In genomic region chr12:103955811-103956514, GRCh38 we compare ENCODE assay signal across 8 cellular contexts. TPM values are rescaled to one million over a fixed set of nuclear protein-coding genes. Genes with fewer than 3 reads are reported as not detected.
A peak's percentile ranks its signal among the peaks of the same experiment; 100 is the strongest.
DNase-seq lines count a peak whose midpoint lies in the region; ATAC-seq and TF ChIP-seq lines count a peak whose summit lies in the region.

No MANE protein-coding gene starts in this region.

- TF ChIP-seq POLR2A in upper lobe of left lung (IDR thresholded peaks at IDR 0.05) = no peak

- POLR2A ChIA-PET in AG04449 (lab: Yijun Ruan, JAX) = interaction anchor here (0.6 to 2.8 kb wide), 6 partner anchors 10 to 94 kb away, joined by 3 to 44 read pairs (median 4); partner anchors contain the start of genes GLT8D2, HSP90B1 and TDG

- peaks cover 6% of the 10 kb centered on the region for H3K27me3 Mint-ChIP-seq in brain

- H3K4me3 ChIP-seq in AG04449 (ENCODE audit: low read depth, low read length) (peak overlapping the region; percentile 87), HUES48 (ENCODE audit: low read depth, low read length) (peak overlapping the region; percentile 85), liver (ENCODE audit: low read depth in 1 of 3, low read length in 3 of 3) (peak overlapping the region; percentile 69 to 92 (median 76)), upper lobe of left lung (peak overlapping the region; percentile 76 to 96 (median 86))

- ATAC-seq in upper lobe of left lung (ENCODE audit: low FRiP score in 2 of 2) = peak in 1 of 2 donors; percentile 1
- ATAC-seq in HG02623 (IDR thresholded peaks at IDR 0.05; ENCODE audit: unreplicated experiment) = no peak
- no peak for ATAC-seq in HG02840 (IDR thresholded peaks at IDR 0.05; ENCODE audit: low FRiP score, unreplicated experiment)

- H3K36me3 ChIP-seq in HUES48 (ENCODE audit: control insufficient read depth, insufficient read depth, low read length) (peaks cover 40% of the 10 kb centered on the region), liver (ENCODE audit: control insufficient read depth in 4 of 4, insufficient read depth in 3 of 4, low read depth in 1 of 4, low read length in 3 of 4) (peaks cover 0 to 29% (median 24%) of the 10 kb centered on the region in 4 donors), upper lobe of left lung (peaks cover 3 to 37% (median 17%) of the 10 kb centered on the region in 4 donors)

- WGBS in liver = 40% methylated on average over 7 of the region's 7 CpGs
- WGBS in upper lobe of left lung, 2 donors = 28 to 31% methylated on average over 7 of the region's 7 CpGs

- peak overlapping the region; percentile 94 to 99 (median 98) for H3K27ac Mint-ChIP-seq in brain

- H3K27me3 ChIP-seq in HUES48 (ENCODE audit: control insufficient read depth, insufficient read depth, low read length) (no peaks in the 10 kb centered on the region), liver (ENCODE audit: control insufficient read depth in 4 of 4, insufficient read depth in 4 of 4, low read length in 3 of 4) (no peaks in the 10 kb centered on the region), upper lobe of left lung (no peaks in the 10 kb centered on the region)

- peaks cover 50% of the 10 kb centered on the region for H3K4me1 Mint-ChIP-seq in brain

- peaks cover 0 to 8% (median 0%) of the 10 kb centered on the region in 5 experiments for H3K9me3 Mint-ChIP-seq in brain

- TF ChIP-seq CTCF in AG04449 (IDR thresholded peaks at IDR 0.05; ENCODE audit: insufficient read depth, low read length, missing control alignments) (no peak), brain (conservative IDR thresholded peaks at IDR 0.05) (no peak), liver (IDR thresholded peaks at IDR 0.05; ENCODE audit: low read depth, low read length, missing input control) (no peak), upper lobe of left lung (IDR thresholded peaks at IDR 0.05) (no peak)

- H3K4me1 ChIP-seq in HUES48 (ENCODE audit: control insufficient read depth, insufficient read depth, low read length) = peaks cover 6% of the 10 kb centered on the region; the same call in 1 of the 2 replicates
- H3K4me1 ChIP-seq in liver (ENCODE audit: control insufficient read depth in 4 of 4, insufficient read depth in 4 of 4, low read length in 3 of 4) = peaks cover 5 to 16% (median 15%) of the 10 kb centered on the region in 4 donors
- peaks cover 16 to 25% (median 19%) of the 10 kb centered on the region in 4 donors for H3K4me1 ChIP-seq in upper lobe of left lung

- H3K27ac ChIP-seq in HUES48 (ENCODE audit: low read depth, low read length) (peak overlapping the region; percentile 99), liver (ENCODE audit: low read depth in 1 of 2, low read length in 2 of 2) (no peak overlapping the region), upper lobe of left lung (peak overlapping the region; percentile 86 to 89 (median 88))

- no peak for TF ChIP-seq RAD21 in liver (IDR thresholded peaks at IDR 0.05)

- peak overlapping the region; percentile 88 to 92 (median 90) for H3K4me3 Mint-ChIP-seq in brain

- H3K36me3 Mint-ChIP-seq in brain = peaks cover 34% of the 10 kb centered on the region

- DNase-seq in AG04449 (ENCODE audit: low read depth, low spot score) (no peak), upper lobe of left lung (no peak), NCI-H2171 treated with DMSO at 0.1 percent for 48 hours (lab: John Stamatoyannopoulos, UW) (no peak)

- no peak for TF ChIP-seq EP300 in upper lobe of left lung (IDR thresholded peaks at IDR 0.05)

- H3K9ac ChIP-seq in HUES48 (ENCODE audit: low read depth, low read length) (peak overlapping the region; percentile 83), liver (ENCODE audit: low read depth in 1 of 2, low read length in 2 of 2) (peak overlapping the region; percentile 7 to 39)

- CTCF ChIA-PET in AG04449 (lab: Yijun Ruan, JAX) = interaction anchor here (0.6 to 1.5 kb wide), 7 partner anchors 10 to 153 kb away, joined by 3 to 13 read pairs (median 4); partner anchors contain the start of gene TDG

- no peaks in the 10 kb centered on the region for H3K9me3 ChIP-seq in HUES48 (ENCODE audit: control insufficient read depth, insufficient read depth, low read length)
- no peaks in the 10 kb centered on the region for H3K9me3 ChIP-seq in liver (ENCODE audit: control insufficient read depth in 4 of 4, low read length in 3 of 4)
- H3K9me3 ChIP-seq in upper lobe of left lung = no peaks in the 10 kb centered on the region

TF ChIP-seq in liver, 16 proteins besides CTCF, POLR2A, EP300 and RAD21:
- TF ChIP-seq ZBTB33 (IDR thresholded peaks at IDR 0.05) (no peak), TAF1 (conservative IDR thresholded peaks at IDR 0.05) (no peak), GABPA (IDR thresholded peaks at IDR 0.05 in 1 of 2, conservative IDR thresholded peaks at IDR 0.05 in 1 of 2) (no peak), HNF4G (IDR thresholded peaks at IDR 0.05) (no peak), YY1 (IDR thresholded peaks at IDR 0.05) (no peak), MAX (IDR thresholded peaks at IDR 0.05) (no peak), HNF4A (conservative IDR thresholded peaks at IDR 0.05) (no peak), JUND (IDR thresholded peaks at IDR 0.05) (no peak), NR2F2 (IDR thresholded peaks at IDR 0.05) (no peak), EGR1 (IDR thresholded peaks at IDR 0.05; ENCODE audit: low read depth in 2 of 2) (no peak)

RNA-seq across cellular contexts. Expression of gene TDG, which starts 9.7 kb away (rescaled TPM):
- polyA plus RNA-seq in brain (ENCODE audit: insufficient read depth, low read depth, low replicate concordance) (10.7 TPM), liver (1 to 10 TPM; 5.0 to 9.3 TPM)
- total RNA-seq in liver (10 to 100 TPM; 14.4 to 18.7 TPM), upper lobe of left lung (10 to 100 TPM; 14.8 to 24.5 (median 17.4) TPM)

RNA-seq across cellular contexts. Expression of gene HSP90B1, which starts 25.8 kb away (rescaled TPM):
- 225 TPM for polyA plus RNA-seq in brain (ENCODE audit: insufficient read depth, low read depth, low replicate concordance)
- 100 to 1,000 TPM; 296 to 854 TPM for total RNA-seq in liver
- 100 to 1,000 TPM; 508 to 650 TPM for polyA plus RNA-seq in liver
- total RNA-seq in upper lobe of left lung = 100 to 1,000 TPM; 164 to 743 (median 287) TPM

Comparison
In these comparisons a context has a peak if more than half of its experiments do, and no peak if none do; other contexts are left out.
1. H3K27ac ChIP-seq: peak in HUES48 (single experiment) and upper lobe of left lung (4 of 4); none in liver (0 of 2).
2. Peak in every context shown above with its lines, with median percentiles within 50 percentile points of each other: H3K4me3 ChIP-seq.